In the genomic region with DNA sequence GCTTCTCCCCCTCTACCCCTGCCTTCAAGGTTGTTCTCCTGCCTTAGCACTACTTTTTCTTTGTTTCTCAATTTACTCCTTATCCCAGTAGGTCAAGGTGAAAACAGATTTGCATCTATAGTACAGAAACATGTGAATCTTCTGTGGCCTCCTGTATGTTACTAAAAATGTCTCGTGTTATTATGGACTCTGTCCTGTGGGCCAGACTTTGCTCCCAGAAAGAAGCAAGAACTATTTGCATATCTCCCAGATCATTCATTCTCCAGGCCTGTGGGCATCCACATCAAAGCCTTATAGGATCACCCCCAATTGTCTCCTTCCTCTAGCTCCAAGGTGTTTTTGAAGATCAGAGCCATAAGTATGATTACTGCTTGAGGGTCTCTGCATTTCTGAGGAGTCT, we compare ENCODE assay signal across 21 cellular contexts.
A peak's percentile ranks its signal among the peaks of the same experiment; 100 is the strongest.
DNase-seq lines count a peak whose midpoint lies in the region; ATAC-seq, FAIRE-seq and TF ChIP-seq lines count a peak whose summit lies in the region.
"Had no signal": no experiment of that assay in that cellular context is flagged by ENCODE, and none has a peak within 500 bp of the region (broad histone marks: within the 10 kb centered on the region; RNA-seq: fewer than 3 reads in every experiment).

No MANE protein-coding gene starts in this region.

- no peaks in the 10 kb centered on the region for H3K27me3 Mint-ChIP-seq in neural crest cell (ENCODE audit: low read depth)
- peaks cover 3% of the 10 kb centered on the region for H3K27me3 Mint-ChIP-seq in activated T-cell treated with anti-CD3 and anti-CD28 coated beads, Interleukin-2, amount 50 U/mL, for 24 hours
- peaks cover 16% of the 10 kb centered on the region for H3K27me3 Mint-ChIP-seq in stimulated activated naive CD8-positive, alpha-beta T cell treated with anti-CD3 and anti-CD28 coated beads, Interleukin-15, amount 100 ng/mL, for 72 hours

- no TSS peak for BruUV-seq in HepG2 (replicated peaks; lab: Mats Ljungman, UMichigan)

- H4K20me1 ChIP-seq in HepG2 (ENCODE audit: insufficient read depth, low read length), result 0 out of 2 replicates have a peak, but pooled peaks cover 4% of the 10 kb centered on the region

- H3K9ac ChIP-seq in liver (ENCODE audit: low read depth in 1 of 2, low read length in 2 of 2) (no peak overlapping the region), HepG2 (ENCODE audit: insufficient read depth, low read depth, low read length) (no peak overlapping the region)

- no peak for FAIRE-seq in HepG2 (lab: Jason Lieb, UNC)
- FAIRE-seq: A549, D721Med had no signal

- H3K9me3 Mint-ChIP-seq in neural crest cell, result no peaks in the 10 kb centered on the region
- no peaks in the 10 kb centered on the region for H3K9me3 Mint-ChIP-seq in activated T-cell treated with anti-CD3 and anti-CD28 coated beads, Interleukin-2, amount 50 U/mL, for 24 hours
- H3K9me3 Mint-ChIP-seq in stimulated activated naive CD8-positive, alpha-beta T cell treated with anti-CD3 and anti-CD28 coated beads, Interleukin-15, amount 100 ng/mL, for 72 hours, result no peaks in the 10 kb centered on the region
- H3K9me3 Mint-ChIP-seq: CD4-positive, alpha-beta T cell; HFFc6 had no signal

- no peaks in the 10 kb centered on the region for H3K79me2 ChIP-seq in HepG2 (ENCODE audit: insufficient read depth, low read length)

- peak overlapping the region; percentile 39 for H3K27ac Mint-ChIP-seq in neural crest cell (ENCODE audit: unreplicated experiment)
- no peak overlapping the region for H3K27ac Mint-ChIP-seq in activated T-cell treated with anti-CD3 and anti-CD28 coated beads, Interleukin-2, amount 50 U/mL, for 24 hours
- no peak overlapping the region for H3K27ac Mint-ChIP-seq in stimulated activated naive CD8-positive, alpha-beta T cell treated with anti-CD3 and anti-CD28 coated beads, Interleukin-15, amount 100 ng/mL, for 72 hours
- H3K27ac Mint-ChIP-seq: CD4-positive, alpha-beta T cell; HFFc6 had no signal

- H3K4me1 Mint-ChIP-seq in neural crest cell, result no peaks in the 10 kb centered on the region
- no peaks in the 10 kb centered on the region for H3K4me1 Mint-ChIP-seq in activated T-cell treated with anti-CD3 and anti-CD28 coated beads, Interleukin-2, amount 50 U/mL, for 24 hours (ENCODE audit: low read depth)
- H3K4me1 Mint-ChIP-seq in stimulated activated naive CD8-positive, alpha-beta T cell treated with anti-CD3 and anti-CD28 coated beads, Interleukin-15, amount 100 ng/mL, for 72 hours, result no peaks in the 10 kb centered on the region

- no peak for DNase-seq in HepG2 (ENCODE audit: low spot score)
- no peak for DNase-seq in left lobe of liver (ENCODE audit: low spot score)
- DNase-seq in neural crest cell (ENCODE audit: low read depth, low spot score), result no peak
- no peak for DNase-seq in DMS79 treated with DMSO at 0.1 percent for 48 hours (lab: John Stamatoyannopoulos, UW)
- DNase-seq in activated T-cell treated with anti-CD3 and anti-CD28 coated beads, Interleukin-2, amount 50 U/mL, for 24 hours, result no peak
- no peak for DNase-seq in stimulated activated naive CD8-positive, alpha-beta T cell treated with anti-CD3 and anti-CD28 coated beads, Interleukin-15, amount 100 ng/mL, for 72 hours
- DNase-seq: AML-193; Caco-2; CD4-positive, alpha-beta T cell; DMS153; DMS79; GF-D8; GOT3; H7; HFFc6 had no signal

- WGBS in liver, result 29% methylated on average over 1 of the region's 1 CpG
- 0% methylated on average over 1 of the region's 1 CpG for WGBS in HepG2 (ENCODE audit: low lambda C conversion rate)

- H3K4me1 ChIP-seq in liver (ENCODE audit: control insufficient read depth in 4 of 4, insufficient read depth in 4 of 4, low read length in 3 of 4) (peaks cover 0 to 11% (median 2%) of the 10 kb centered on the region in 4 donors), HepG2 (ENCODE audit: insufficient read depth, low read length) (peaks cover 17% of the 10 kb centered on the region)

- in situ Hi-C loops in HepG2 (cut with HindIII; ENCODE audit: extremely low pct_ligation_motif_present, low pct_unique_long_range_greater_than_20kb), result no loop called here

- no peak overlapping the region for H3K4me2 ChIP-seq in HepG2 (ENCODE audit: low read depth, low read length)
- H3K4me2 ChIP-seq: A549 had no signal

- H3K9me3 ChIP-seq in liver (ENCODE audit: control insufficient read depth in 4 of 4, low read length in 3 of 4), result no peaks in the 10 kb centered on the region
- no peaks in the 10 kb centered on the region for H3K9me3 ChIP-seq in HepG2 (ENCODE audit: low read length)
- H3K9me3 ChIP-seq: A549, Caco-2 had no signal

- CTCF ChIA-PET in HepG2 (lab: Yijun Ruan, JAX; ENCODE audit: low intra/inter-chr PET ratio, low total read pairs), result no interaction called here

- no peak overlapping the region for H2AFZ ChIP-seq in HepG2 (ENCODE audit: low read length)

- H3K36me3 ChIP-seq in liver (ENCODE audit: control insufficient read depth in 4 of 4, insufficient read depth in 3 of 4, low read depth in 1 of 4, low read length in 3 of 4), result no peaks in the 10 kb centered on the region
- H3K36me3 ChIP-seq in HepG2 (replicated peaks in 1 of 2; ENCODE audit: control insufficient read depth in 1 of 2, insufficient read depth in 2 of 2, low read length in 2 of 2), result no peaks in the 10 kb centered on the region

- H3K27ac ChIP-seq in liver (ENCODE audit: low read depth in 1 of 2, low read length in 2 of 2) (no peak overlapping the region), HepG2 (ENCODE audit: extremely low read length, insufficient read depth, low read length) (no peak overlapping the region)
- H3K27ac ChIP-seq: 22Rv1, A549, C4-2B had no signal

- H3K36me3 Mint-ChIP-seq in neural crest cell (ENCODE audit: low read depth), result no peaks in the 10 kb centered on the region
- H3K36me3 Mint-ChIP-seq in activated T-cell treated with anti-CD3 and anti-CD28 coated beads, Interleukin-2, amount 50 U/mL, for 24 hours (ENCODE audit: low read depth), result no peaks in the 10 kb centered on the region

- ATAC-seq in HepG2, result no peak
- ATAC-seq in left lobe of liver, result peak; percentile 21
- no peak for ATAC-seq in stimulated activated naive CD8-positive, alpha-beta T cell treated with anti-CD3 and anti-CD28 coated beads, Interleukin-15, amount 100 ng/mL, for 72 hours
- ATAC-seq: A549, HCT116 had no signal

- no peaks in the 10 kb centered on the region for H3K27me3 ChIP-seq in liver (ENCODE audit: control insufficient read depth in 4 of 4, insufficient read depth in 4 of 4, low read length in 3 of 4)
- H3K27me3 ChIP-seq in HepG2 (ENCODE audit: control insufficient read depth in 1 of 2, insufficient read depth in 2 of 2, low read length in 2 of 2), result no peaks in the 10 kb centered on the region

- TF ChIP-seq CTCF in liver (IDR thresholded peaks at IDR 0.05; ENCODE audit: low read depth, low read length, missing input control) (no peak), HepG2 (CRISPR knock-in tag; IDR thresholded peaks at IDR 0.05) (no peak), neural crest cell (conservative IDR thresholded peaks at IDR 0.05) (no peak)

- no peak for TF ChIP-seq POLR2A in HepG2 (IDR thresholded peaks at IDR 0.05; ENCODE audit: insufficient read depth in 1 of 2, low read depth in 2 of 2, low read length in 2 of 2)

- H3K4me3 ChIP-seq in liver (ENCODE audit: low read depth in 1 of 3, low read length in 3 of 3) (no peak overlapping the region), HepG2 (replicated peaks in 1 of 3; ENCODE audit: insufficient read depth in 1 of 3, low read depth in 2 of 3, low read length in 3 of 3) (no peak overlapping the region)
- H3K4me3 ChIP-seq: A549 had no signal

- TF ChIP-seq EP300 in HepG2 (IDR thresholded peaks at IDR 0.05; ENCODE audit: low read depth in 2 of 2, low read length in 2 of 2) (no peak), HepG2 (CRISPR knock-in tag; IDR thresholded peaks at IDR 0.05; ENCODE audit: borderline replicate concordance) (no peak)

- H3K4me3 Mint-ChIP-seq in neural crest cell, result no peak overlapping the region
- H3K4me3 Mint-ChIP-seq in activated T-cell treated with anti-CD3 and anti-CD28 coated beads, Interleukin-2, amount 50 U/mL, for 24 hours, result no peak overlapping the region
- H3K4me3 Mint-ChIP-seq in stimulated activated naive CD8-positive, alpha-beta T cell treated with anti-CD3 and anti-CD28 coated beads, Interleukin-15, amount 100 ng/mL, for 72 hours, result no peak overlapping the region
- H3K4me3 Mint-ChIP-seq: CD4-positive, alpha-beta T cell; HFFc6 had no signal

- no peak for TF ChIP-seq RAD21 in liver (IDR thresholded peaks at IDR 0.05)
- TF ChIP-seq RAD21 in HepG2 (CRISPR knock-in tag; IDR thresholded peaks at IDR 0.05), result no peak

- intact Hi-C loops in HepG2 (cut with micrococcal nuclease; ENCODE audit: unreplicated experiment), result no loop called here

- POLR2A ChIA-PET in HepG2 (lab: Yijun Ruan, JAX), result no interaction called here

TF ChIP-seq in liver, 16 proteins besides CTCF, POLR2A, EP300 and RAD21 (continues in another document):
- TF ChIP-seq HNF4G (IDR thresholded peaks at IDR 0.05) (peak; percentile 32), HNF4A (conservative IDR thresholded peaks at IDR 0.05) (peak; percentile 79 to 84)

TF ChIP-seq in HepG2, 621 proteins besides CTCF, POLR2A, EP300 and RAD21 (continues in another document):
- TF ChIP-seq ATF1 (CRISPR knock-in tag; IDR thresholded peaks at IDR 0.05) (no peak), ZFAT (CRISPR knock-in tag; conservative IDR thresholded peaks at IDR 0.05) (no peak), PRMT3 (CRISPR knock-in tag; IDR thresholded peaks at IDR 0.05; ENCODE audit: borderline replicate concordance, low read depth) (no peak), FLYWCH1 (CRISPR knock-in tag; IDR thresholded peaks at IDR 0.05) (no peak), ASH2L (IDR thresholded peaks at IDR 0.05; ENCODE audit: insufficient read length, low read depth, low read length) (no peak), MYC (CRISPR knock-in tag; IDR thresholded peaks at IDR 0.05; ENCODE audit: borderline replicate concordance) (no peak), THAP11 (CRISPR knock-in tag; IDR thresholded peaks at IDR 0.05) (no peak)
- TF ChIP-seq, protein P1, sequence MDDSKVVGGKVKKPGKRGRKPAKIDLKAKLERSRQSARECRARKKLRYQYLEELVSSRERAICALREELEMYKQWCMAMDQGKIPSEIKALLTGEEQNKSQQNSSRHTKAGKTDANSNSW (CRISPR knock-in tag; IDR thresholded peaks at IDR 0.05; ENCODE audit: borderline replicate concordance), result no peak
- TF ChIP-seq, protein P2, sequence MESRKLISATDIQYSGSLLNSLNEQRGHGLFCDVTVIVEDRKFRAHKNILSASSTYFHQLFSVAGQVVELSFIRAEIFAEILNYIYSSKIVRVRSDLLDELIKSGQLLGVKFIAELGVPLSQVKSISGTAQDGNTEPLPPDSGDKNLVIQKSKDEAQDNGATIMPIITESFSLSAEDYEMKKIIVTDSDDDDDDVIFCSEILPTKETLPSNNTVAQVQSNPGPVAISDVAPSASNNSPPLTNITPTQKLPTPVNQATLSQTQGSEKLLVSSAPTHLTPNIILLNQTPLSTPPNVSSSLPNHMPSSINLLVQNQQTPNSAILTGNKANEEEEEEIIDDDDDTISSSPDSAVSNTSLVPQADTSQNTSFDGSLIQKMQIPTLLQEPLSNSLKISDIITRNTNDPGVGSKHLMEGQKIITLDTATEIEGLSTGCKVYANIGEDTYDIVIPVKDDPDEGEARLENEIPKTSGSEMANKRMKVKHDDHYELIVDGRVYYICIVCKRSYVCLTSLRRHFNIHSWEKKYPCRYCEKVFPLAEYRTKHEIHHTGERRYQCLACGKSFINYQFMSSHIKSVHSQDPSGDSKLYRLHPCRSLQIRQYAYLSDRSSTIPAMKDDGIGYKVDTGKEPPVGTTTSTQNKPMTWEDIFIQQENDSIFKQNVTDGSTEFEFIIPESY (CRISPR knock-in tag; IDR thresholded peaks at IDR 0.05), result no peak
